In the genomic region with DNA sequence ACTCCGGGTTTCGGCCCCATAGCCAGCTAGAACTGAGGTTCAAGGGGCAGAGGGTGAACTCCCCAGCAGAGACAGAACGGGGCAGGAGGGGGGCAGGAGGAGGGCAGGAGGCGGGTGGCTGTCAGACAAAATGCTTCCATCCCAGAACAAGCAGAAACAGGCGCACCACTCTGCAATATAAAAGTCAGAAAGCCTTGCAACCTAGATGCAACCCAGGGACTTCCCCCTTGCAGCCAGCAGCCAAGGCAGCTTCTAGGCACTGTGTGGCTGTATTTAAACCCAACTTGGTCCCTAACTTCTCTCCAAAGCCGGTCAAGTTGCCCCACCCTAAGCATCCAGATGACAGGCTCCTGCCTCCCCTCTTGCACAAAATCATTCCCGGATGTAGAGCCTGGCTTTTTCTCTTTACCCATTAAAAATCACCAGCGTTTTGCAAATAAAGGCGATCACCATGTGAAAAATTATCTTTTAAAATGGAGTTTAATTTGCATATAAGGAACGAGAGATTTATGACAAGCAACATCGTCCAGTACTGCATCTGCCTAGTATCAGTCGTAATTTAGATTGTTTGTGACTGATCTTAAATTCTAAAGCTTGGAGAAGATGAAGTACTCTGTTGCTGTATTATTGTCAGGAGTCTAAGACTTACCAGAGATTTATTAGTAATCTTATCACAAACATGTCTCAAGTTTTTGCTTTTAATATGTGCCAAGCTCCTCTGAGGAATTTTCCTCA, we compare ENCODE assay signal across 37 cellular contexts.
"Had no signal": no experiment of that assay in that cellular context is flagged by ENCODE, and none has a peak within 500 bp of the region (broad histone marks: within the 10 kb centered on the region; RNA-seq: fewer than 3 reads in every experiment).

No MANE protein-coding gene starts in this region.

- H3K27me3 ChIP-seq: ascending aorta, Peyer's patch had no signal

- H3K36me3 ChIP-seq: ascending aorta, cardiac muscle cell, Peyer's patch, WERI-Rb-1 had no signal

- DNase-seq: activated CD4-positive, alpha-beta memory T cell treated with anti-CD3 and anti-CD28 coated beads, Interleukin-2, amount 10 ng/mL, durations not matched to agents 7 days and 5 days; activated CD4-positive, alpha-beta T cell treated with anti-CD3 and anti-CD28 coated beads for 1 hour; activated CD4-positive, alpha-beta T cell treated with anti-CD3 and anti-CD28 coated beads for 48 hours; activated CD4-positive, CD25-positive, alpha-beta regulatory T cell; activated CD8-positive, alpha-beta memory T cell treated with anti-CD3 and anti-CD28 coated beads for 24 hours; activated CD8-positive, alpha-beta memory T cell treated with anti-CD3 and anti-CD28 coated beads, Interleukin-2, amount 10 ng/mL, durations not matched to agents 7 days and 5 days; activated CD8-positive, alpha-beta memory T cell treated with anti-CD3 and anti-CD28 coated beads, Interleukin-2, amount 50 U/mL, for 48 hours; activated gamma-delta T cell; activated naive CD4-positive, alpha-beta T cell treated with Interleukin-2 at 50 U/mL for 16 hours; activated naive CD8-positive, alpha-beta T cell treated with anti-CD3 and anti-CD28 coated beads, Interleukin-2, amount 10 ng/mL, durations not matched to agents 7 days and 5 days; activated T-cell treated with anti-CD3 and anti-CD28 coated beads, Interleukin-2, amount 50 U/mL, for 72 hours; amygdala; MM.1S; MV-4-11; NCI-H1092; NCI-H1436 treated with DMSO at 0.1 percent for 48 hours; NCI-H1694 treated with DMSO at 0.1 percent for 48 hours; NCI-H2029; NCI-H2107; NCI-H2171; NCI-H510A; NCI-H526; NCI-H748 treated with DMSO at 0.1 percent for 48 hours; NK-92 treated with Interleukin-12 subunit alpha and Interleukin-12 subunit beta, amount 100 ng/mL, for 24 hours; PC-3; Peyer's patch; SIG-M5; SW 1271; T-helper 1 cell; T-helper 2 cell; T-helper 9 cell; WERI-Rb-1 had no signal

- H3K4me3 ChIP-seq: ascending aorta, cardiac muscle cell, Peyer's patch had no signal

- H3K9ac ChIP-seq: KMS-11 had no signal

- H3K4me1 ChIP-seq: ascending aorta, Peyer's patch had no signal

- ATAC-seq: activated CD8-positive, alpha-beta memory T cell treated with anti-CD3 and anti-CD28 coated beads, Interleukin-2, amount 10 ng/mL, durations not matched to agents 7 days and 5 days; activated T-cell treated with anti-CD3 and anti-CD28 coated beads, Interleukin-2, amount 50 U/mL, for 72 hours; PC-3; Right ventricle myocardium inferior had no signal

- H3K9me3 ChIP-seq: ascending aorta, Peyer's patch had no signal

- H3K27ac ChIP-seq: ascending aorta, cardiac muscle cell, KMS-11, Peyer's patch, RWPE1, WERI-Rb-1 had no signal
